ENCODE assay signal across 14 cellular contexts in genomic region chr3:46938118-46938517, GRCh38. TPM values are rescaled to one million over a fixed set of nuclear protein-coding genes. Genes with fewer than 3 reads are reported as not detected.
DNase-seq lines count a peak whose midpoint lies in the region; ATAC-seq and TF ChIP-seq lines count a peak whose summit lies in the region.
"Had no signal": no experiment of that assay in that cellular context is flagged by ENCODE, and none has a peak within 500 bp of the region (broad histone marks: within the 10 kb centered on the region; RNA-seq: fewer than 3 reads in every experiment).

No MANE protein-coding gene starts in this region.

- H3K9me3 Mint-ChIP-seq in natural killer cell = no peaks in the 10 kb centered on the region
- H3K9me3 Mint-ChIP-seq: activated naive CD8-positive, alpha-beta T cell treated with anti-CD3 and anti-CD28 coated beads, Interleukin-2, amount 10 ng/mL, durations not matched to agents 7 days and 5 days; central memory CD8-positive, alpha-beta T cell had no signal

- H3K27me3 Mint-ChIP-seq in natural killer cell (ENCODE audit: low read depth in 2 of 2) = no peaks in the 10 kb centered on the region
- H3K27me3 Mint-ChIP-seq: activated naive CD8-positive, alpha-beta T cell treated with anti-CD3 and anti-CD28 coated beads, Interleukin-2, amount 10 ng/mL, durations not matched to agents 7 days and 5 days; central memory CD8-positive, alpha-beta T cell had no signal

- no peaks in the 10 kb centered on the region for H3K9me3 ChIP-seq in heart right ventricle
- H3K9me3 ChIP-seq in ascending aorta = no peaks in the 10 kb centered on the region
- H3K9me3 ChIP-seq in upper lobe of right lung = no peaks in the 10 kb centered on the region

- H3K36me3 ChIP-seq in heart right ventricle (peaks cover 0 to 62% (median 17%) of the 10 kb centered on the region in 9 donors), ascending aorta (peaks cover 9 to 34% of the 10 kb centered on the region in 2 donors), upper lobe of right lung (peaks cover 28% of the 10 kb centered on the region)

- H3K27ac ChIP-seq in heart right ventricle = peak overlapping the region in 9 of 10 donors; percentile 31 to 90 (median 82)
- H3K27ac ChIP-seq in ascending aorta = peak overlapping the region; percentile 22 to 70
- peak overlapping the region; percentile 11 for H3K27ac ChIP-seq in upper lobe of right lung

- intact Hi-C loops in heart right ventricle (cut with DNase I) = no loop called here
- intact Hi-C loops in left cardiac atrium (cut with DNase I) = no loop called here
- intact Hi-C loops in ascending aorta (cut with DNase I) = loop anchor here (10.0 kb wide), 2 partner anchors 347 to 377 kb away; partner anchors contain the start of genes KIF9 and KLHL18
- intact Hi-C loops in natural killer cell (cut with micrococcal nuclease) = no loop called here
- intact Hi-C loops in upper lobe of right lung (cut with DNase I) = no loop called here

- peak overlapping the region; percentile 88 to 99 for H3K27ac Mint-ChIP-seq in natural killer cell

- H3K4me1 ChIP-seq in heart right ventricle (peaks cover 22 to 88% (median 79%) of the 10 kb centered on the region in 9 donors), ascending aorta (peaks cover 23 to 34% of the 10 kb centered on the region in 2 donors), upper lobe of right lung (peaks cover 51% of the 10 kb centered on the region)

- 68 to 78% methylated on average over 2 of the region's 2 CpGs for WGBS in heart right ventricle, 2 donors

- peak overlapping the region; percentile 42 for H3K4me3 Mint-ChIP-seq in natural killer cell
- H3K4me3 Mint-ChIP-seq: activated naive CD8-positive, alpha-beta T cell treated with anti-CD3 and anti-CD28 coated beads, Interleukin-2, amount 10 ng/mL, durations not matched to agents 7 days and 5 days had no signal

- H3K27me3 ChIP-seq in heart right ventricle = no peaks in the 10 kb centered on the region
- H3K27me3 ChIP-seq in ascending aorta = no peaks in the 10 kb centered on the region
- H3K27me3 ChIP-seq in upper lobe of right lung = no peaks in the 10 kb centered on the region

- ATAC-seq in heart right ventricle = no peak
- no peak for ATAC-seq in left cardiac atrium
- ATAC-seq in natural killer cell = no peak
- ATAC-seq in upper lobe of right lung = no peak
- ATAC-seq in HG02623 (IDR thresholded peaks at IDR 0.05; ENCODE audit: unreplicated experiment) = no peak

- no peak overlapping the region for H3K4me3 ChIP-seq in heart right ventricle
- H3K4me3 ChIP-seq in ascending aorta = no peak overlapping the region
- no peak overlapping the region for H3K4me3 ChIP-seq in upper lobe of right lung

- H3K36me3 Mint-ChIP-seq in natural killer cell = peaks cover 13% of the 10 kb centered on the region

- TF ChIP-seq CTCF in heart right ventricle (IDR thresholded peaks at IDR 0.05) = no peak
- no peak for TF ChIP-seq CTCF in ascending aorta (IDR thresholded peaks at IDR 0.05)
- no peak for TF ChIP-seq CTCF in natural killer cell (IDR thresholded peaks at IDR 0.05)
- no peak for TF ChIP-seq CTCF in upper lobe of right lung (IDR thresholded peaks at IDR 0.05)

- DNase-seq in heart right ventricle (no peak), left cardiac atrium (no peak), ascending aorta (ENCODE audit: low spot score in 2 of 2) (no peak), natural killer cell (no peak), upper lobe of right lung (peak; percentile 36), HuH-7.5 (ENCODE audit: low spot score) (no peak)
- DNase-seq in activated CD4-positive, CD25-positive, alpha-beta regulatory T cell treated with anti-CD3 and anti-CD28 coated beads, Interleukin-2, amount 50 U/mL, for 72 hours = no peak
- DNase-seq: activated CD8-positive, alpha-beta memory T cell treated with anti-CD3 and anti-CD28 coated beads, Interleukin-2, amount 50 U/mL, for 4 hours; activated naive CD8-positive, alpha-beta T cell treated with anti-CD3 and anti-CD28 coated beads, Interleukin-2, amount 10 ng/mL, durations not matched to agents 7 days and 5 days; NCI-H2081 treated with DMSO at 0.1 percent for 48 hours; NCI-H748 treated with DMSO at 0.1 percent for 48 hours; occipital lobe had no signal

- H3K4me1 Mint-ChIP-seq in natural killer cell = peaks cover 60 to 62% of the 10 kb centered on the region in 2 donors

RNA-seq across cellular contexts. Expression of gene CCDC12, which starts 38.4 kb away (rescaled TPM):
- 10 to 100 TPM; 28.8 to 39.9 (median 33.3) TPM for total RNA-seq in heart right ventricle
- 100 to 1,000 TPM in 1 of 2 donors, 10 to 100 TPM in 1; 86.1 to 137 TPM for polyA plus RNA-seq in heart right ventricle
- total RNA-seq in left cardiac atrium = 10 to 100 TPM; 24.2 to 38.4 TPM
- 34.3 TPM for total RNA-seq in ascending aorta
- 100 to 1,000 TPM; 104 to 114 (median 111) TPM for total RNA-seq in natural killer cell
- total RNA-seq in upper lobe of right lung = 42.1 TPM

RNA-seq across cellular contexts. Expression of gene NBEAL2, which starts 41.3 kb away (rescaled TPM):
- 10 to 100 TPM in 7 of 10 donors, 1 to 10 TPM in 3; 7.6 to 23.1 (median 10.8) TPM for total RNA-seq in heart right ventricle
- 10 to 100 TPM; 44.0 to 51.1 TPM for polyA plus RNA-seq in heart right ventricle
- 10 to 100 TPM; 17.1 to 23.9 TPM for total RNA-seq in left cardiac atrium
- total RNA-seq in ascending aorta = 70.2 TPM
- 100 to 1,000 TPM; 453 to 536 (median 532) TPM for total RNA-seq in natural killer cell
- 116 TPM for total RNA-seq in upper lobe of right lung

Comparison
In these comparisons a context has a peak if more than half of its experiments do, and no peak if none do; other contexts are left out.
1. H3K27ac ChIP-seq: peak in every context shown above with its lines; median percentile 82 in heart right ventricle; 46 in ascending aorta; 11 in upper lobe of right lung.